ENCODE assay signal across 17 cellular contexts in genomic region chr10:5631936-5632335, GRCh38. TPM values are rescaled to one million over a fixed set of nuclear protein-coding genes. Genes with fewer than 3 reads are reported as not detected.
DNase-seq lines count a peak whose midpoint lies in the region; ATAC-seq and TF ChIP-seq lines count a peak whose summit lies in the region.
"Had no signal": no experiment of that assay in that cellular context is flagged by ENCODE, and none has a peak within 500 bp of the region (broad histone marks: within the 10 kb centered on the region; RNA-seq: fewer than 3 reads in every experiment).

No MANE protein-coding gene starts in this region.

- H3K36me3 ChIP-seq in Caco-2 (ENCODE audit: control insufficient read depth, insufficient read depth, low read length) (no peaks in the 10 kb centered on the region), left lung (no peaks in the 10 kb centered on the region), suprapubic skin (no peaks in the 10 kb centered on the region)
- H3K36me3 ChIP-seq: ovary had no signal

- ATAC-seq in left lung (peak; percentile 47), HG03108 (IDR thresholded peaks at IDR 0.05; ENCODE audit: unreplicated experiment) (no peak), HG02840 (IDR thresholded peaks at IDR 0.05; ENCODE audit: low FRiP score, unreplicated experiment) (no peak)
- ATAC-seq: activated T-cell treated with anti-CD3 and anti-CD28 coated beads, Interleukin-2, amount 50 U/mL, for 4 hours; stimulated activated naive CD8-positive, alpha-beta T cell treated with anti-CD3 and anti-CD28 coated beads, Interleukin-15, Interleukin-2, amounts not matched to agents 100 U/mL and 50 U/mL, for 24 hours had no signal

- H3K27ac ChIP-seq in left lung (peak overlapping the region; percentile 55 to 65), suprapubic skin (peak overlapping the region; percentile 87)
- H3K27ac ChIP-seq: ovary had no signal

- WGBS in suprapubic skin, result 28% methylated on average over 9 of the region's 10 CpGs

- H3K4me3 Mint-ChIP-seq in Caco-2 (ENCODE audit: unreplicated experiment) (peak overlapping the region; percentile 7), MCF 10A (ENCODE audit: unreplicated experiment) (peak overlapping the region; percentile 6)
- no peak overlapping the region for H3K4me3 Mint-ChIP-seq in activated CD4-positive, alpha-beta memory T cell treated with anti-CD3 and anti-CD28 coated beads for 36 hours
- H3K4me3 Mint-ChIP-seq: activated naive CD8-positive, alpha-beta T cell treated with anti-CD3 and anti-CD28 coated beads for 36 hours; activated T-cell treated with anti-CD3 and anti-CD28 coated beads, Interleukin-2, amount 50 U/mL, for 4 hours; central memory CD8-positive, alpha-beta T cell had no signal

- H3K36me3 Mint-ChIP-seq in Caco-2 (ENCODE audit: insufficient read depth, unreplicated experiment) (no peaks in the 10 kb centered on the region), MCF 10A (ENCODE audit: insufficient read depth, unreplicated experiment) (peaks cover 7% of the 10 kb centered on the region)
- H3K36me3 Mint-ChIP-seq in activated CD4-positive, alpha-beta memory T cell treated with anti-CD3 and anti-CD28 coated beads for 36 hours, result no peaks in the 10 kb centered on the region
- H3K36me3 Mint-ChIP-seq: activated naive CD8-positive, alpha-beta T cell treated with anti-CD3 and anti-CD28 coated beads for 36 hours had no signal

- no peak for TF ChIP-seq POLR2A in suprapubic skin (IDR thresholded peaks at IDR 0.05)

- no TSS peak for BruUV-seq in Caco-2 (replicated peaks; lab: Mats Ljungman, UMichigan)
- no TSS peak for BruUV-seq in MCF 10A (replicated peaks; lab: Mats Ljungman, UMichigan)

- POLR2A ChIA-PET in Caco-2 (lab: Charles Lee), result no interaction called here
- POLR2A ChIA-PET in MCF 10A (lab: Yijun Ruan, JAX), result interaction anchor here (0.6 to 5.6 kb wide), 25 partner anchors 9 to 1067 kb away, joined by 3 to 46 read pairs (median 4); partner anchors contain the start of genes ANKRD16, FBH1, GDI2 and TASOR2
- POLR2A ChIA-PET in activated CD4-positive, alpha-beta memory T cell treated with anti-CD3 and anti-CD28 coated beads for 36 hours (lab: Charles Lee), result no interaction called here

- peak overlapping the region; percentile 1 for H3K27ac Mint-ChIP-seq in Caco-2 (ENCODE audit: unreplicated experiment)
- peak overlapping the region; percentile 30 for H3K27ac Mint-ChIP-seq in MCF 10A (ENCODE audit: low read depth, unreplicated experiment)
- H3K27ac Mint-ChIP-seq in activated CD4-positive, alpha-beta memory T cell treated with anti-CD3 and anti-CD28 coated beads for 36 hours, result no peak overlapping the region
- H3K27ac Mint-ChIP-seq: activated naive CD8-positive, alpha-beta T cell treated with anti-CD3 and anti-CD28 coated beads for 36 hours had no signal

- CTCF ChIA-PET in Caco-2 (lab: Charles Lee), result interaction anchor here (0.9 to 2.4 kb wide), 3 partner anchors 9 to 190 kb away, joined by 4 to 6 read pairs (median 5); no protein-coding TSS in a partner anchor
- CTCF ChIA-PET in MCF 10A (lab: Yijun Ruan, JAX), result interaction anchor here (0.9 to 2.1 kb wide), 3 partner anchors 28 to 189 kb away, joined by 3 to 6 read pairs (median 4); no protein-coding TSS in a partner anchor
- CTCF ChIA-PET in activated CD4-positive, alpha-beta memory T cell treated with anti-CD3 and anti-CD28 coated beads for 36 hours (lab: Charles Lee), result interaction anchor here (1.4 to 2.9 kb wide), 2 partner anchors 9 to 184 kb away, joined by 5 to 14 read pairs; no protein-coding TSS in a partner anchor

- TF ChIP-seq EP300 in suprapubic skin (IDR thresholded peaks at IDR 0.05), result no peak

- H3K4me1 Mint-ChIP-seq in Caco-2 (ENCODE audit: low read depth, unreplicated experiment) (peaks cover 25% of the 10 kb centered on the region), MCF 10A (ENCODE audit: insufficient read depth, unreplicated experiment) (peaks cover 31% of the 10 kb centered on the region)
- peaks cover 24% of the 10 kb centered on the region for H3K4me1 Mint-ChIP-seq in activated CD4-positive, alpha-beta memory T cell treated with anti-CD3 and anti-CD28 coated beads for 36 hours (ENCODE audit: low read depth)

- DNase-seq in Caco-2, result peak; percentile 39 to 61
- DNase-seq in MCF 10A (ENCODE audit: unreplicated experiment), result peak; percentile 59
- no peak for DNase-seq in left lung
- DNase-seq in suprapubic skin (ENCODE audit: low spot score in 2 of 2), result peak in 1 of 2 donors; percentile 78
- no peak for DNase-seq in activated CD4-positive, alpha-beta memory T cell treated with anti-CD3 and anti-CD28 coated beads for 36 hours
- DNase-seq in hippocampal formation (lab: John Stamatoyannopoulos, UW), result no peak
- DNase-seq: activated naive CD8-positive, alpha-beta T cell treated with anti-CD3 and anti-CD28 coated beads for 36 hours; activated T-cell treated with anti-CD3 and anti-CD28 coated beads, Interleukin-2, amount 50 U/mL, for 4 hours; AML-193; glutamatergic neuron; Karpas-422; NCI-H226; ovary; stimulated activated naive CD8-positive, alpha-beta T cell treated with anti-CD3 and anti-CD28 coated beads, Interleukin-15, Interleukin-2, amounts not matched to agents 100 U/mL and 50 U/mL, for 24 hours had no signal

- peaks cover 21% of the 10 kb centered on the region for H3K4me1 ChIP-seq in Caco-2
- peaks cover 0 to 11% of the 10 kb centered on the region in 2 donors for H3K4me1 ChIP-seq in left lung
- H3K4me1 ChIP-seq in suprapubic skin, result peaks cover 58% of the 10 kb centered on the region

- no peaks in the 10 kb centered on the region for H3K9me3 Mint-ChIP-seq in Caco-2 (ENCODE audit: unreplicated experiment)
- no peaks in the 10 kb centered on the region for H3K9me3 Mint-ChIP-seq in MCF 10A (ENCODE audit: unreplicated experiment)
- H3K9me3 Mint-ChIP-seq in activated CD4-positive, alpha-beta memory T cell treated with anti-CD3 and anti-CD28 coated beads for 36 hours, result no peaks in the 10 kb centered on the region
- H3K9me3 Mint-ChIP-seq: activated naive CD8-positive, alpha-beta T cell treated with anti-CD3 and anti-CD28 coated beads for 36 hours; activated T-cell treated with anti-CD3 and anti-CD28 coated beads, Interleukin-2, amount 50 U/mL, for 4 hours; central memory CD8-positive, alpha-beta T cell had no signal

- H3K27me3 ChIP-seq in Caco-2 (replicated peaks; ENCODE audit: control insufficient read depth, insufficient read depth, low read length) (no peaks in the 10 kb centered on the region), left lung (no peaks in the 10 kb centered on the region), suprapubic skin (no peaks in the 10 kb centered on the region)
- H3K27me3 ChIP-seq: ovary had no signal

- TF ChIP-seq CTCF in Caco-2 (IDR thresholded peaks at IDR 0.05; ENCODE audit: insufficient read depth in 1 of 2, low read depth in 1 of 2, low read length in 1 of 2, severe bottlenecking in 1 of 2, unreplicated experiment in 1 of 2) (no peak), MCF 10A (IDR thresholded peaks at IDR 0.05; ENCODE audit: unreplicated experiment) (no peak), left lung (IDR thresholded peaks at IDR 0.05) (no peak), suprapubic skin (IDR thresholded peaks at IDR 0.05) (no peak)

- intact Hi-C loops in Caco-2 (cut with micrococcal nuclease; ENCODE audit: unreplicated experiment) (loop anchor here (1.0 to 5.0 kb wide), 3 partner anchors 34 to 105 kb away; partner anchors contain the start of genes ASB13 and TASOR2), MCF 10A (cut with micrococcal nuclease) (loop anchor here (2.0 kb wide), 1 partner anchor 241 kb away; no protein-coding TSS in a partner anchor), left lung (cut with DNase I) (no loop called here)
- intact Hi-C loops in activated CD4-positive, alpha-beta memory T cell treated with anti-CD3 and anti-CD28 coated beads for 36 hours (cut with micrococcal nuclease), result no loop called here

- no peaks in the 10 kb centered on the region for H3K27me3 Mint-ChIP-seq in Caco-2 (ENCODE audit: insufficient read depth, unreplicated experiment)
- no peaks in the 10 kb centered on the region for H3K27me3 Mint-ChIP-seq in MCF 10A (ENCODE audit: insufficient read depth, unreplicated experiment)
- peaks cover 3% of the 10 kb centered on the region for H3K27me3 Mint-ChIP-seq in activated CD4-positive, alpha-beta memory T cell treated with anti-CD3 and anti-CD28 coated beads for 36 hours

- no peaks in the 10 kb centered on the region for H3K9me3 ChIP-seq in Caco-2
- H3K9me3 ChIP-seq in left lung, result no peaks in the 10 kb centered on the region
- H3K9me3 ChIP-seq in suprapubic skin, result no peaks in the 10 kb centered on the region
- H3K9me3 ChIP-seq: ovary had no signal

- H3K4me3 ChIP-seq in Caco-2 (ENCODE audit: low read depth, low read length), result peak overlapping the region; percentile 4
- H3K4me3 ChIP-seq in left lung, result no peak overlapping the region
- no peak overlapping the region for H3K4me3 ChIP-seq in suprapubic skin
- H3K4me3 ChIP-seq: ovary had no signal

RNA-seq across cellular contexts. Expression of gene ASB13, which starts 34.5 kb away (rescaled TPM):
- total RNA-seq in Caco-2 (2022) (37.0 and 44.8 TPM in 2 replicates), MCF 10A (2022) (16.3 and 20.7 TPM in 2 replicates), left lung (10 to 100 TPM; 12.9 to 19.6 TPM), suprapubic skin (10 to 100 TPM; 11.6 to 18.6 (median 16.5) TPM)
- 10 to 100 TPM; 12.1 to 12.5 TPM for total RNA-seq in activated CD4-positive, alpha-beta memory T cell treated with anti-CD3 and anti-CD28 coated beads for 36 hours

RNA-seq across cellular contexts. Expression of gene TASOR2, which starts 52.7 kb away (rescaled TPM):
- total RNA-seq in Caco-2 (2022) (102 and 108 TPM in 2 replicates), MCF 10A (2022) (93.4 and 123 TPM in 2 replicates), left lung (10 to 100 TPM; 54.1 to 66.5 TPM), suprapubic skin (10 to 100 TPM; 49.8 to 78.3 (median 59.9) TPM)
- total RNA-seq in activated CD4-positive, alpha-beta memory T cell treated with anti-CD3 and anti-CD28 coated beads for 36 hours, result 10 to 100 TPM; 41.8 to 43.8 TPM

Comparison
In these comparisons a context has a peak if more than half of its experiments do, and no peak if none do; other contexts are left out.
1. DNase-seq: peak in Caco-2 (2 of 2) and MCF 10A (single experiment); none in left lung (0 of 2), activated CD4-positive, alpha-beta memory T cell treated with anti-CD3 and anti-CD28 coated beads for 36 hours (single experiment) and hippocampal formation (0 of 2).
2. intact Hi-C loops: an anchor here in Caco-2 (1.0 to 5.0 kb wide) and MCF 10A (2.0 kb wide); none called in left lung and activated CD4-positive, alpha-beta memory T cell treated with anti-CD3 and anti-CD28 coated beads for 36 hours.